Comparison of ENCODE assay signal across 19 cellular contexts in genomic region chr12:108112815-108113556, GRCh38. TPM values are rescaled to one million over a fixed set of nuclear protein-coding genes. Genes with fewer than 3 reads are reported as not detected.
DNase-seq lines count a peak whose midpoint lies in the region; ATAC-seq, FAIRE-seq and TF ChIP-seq lines count a peak whose summit lies in the region.
"Had no signal": no experiment of that assay in that cellular context is flagged by ENCODE, and none has a peak within 500 bp of the region (broad histone marks: within the 10 kb centered on the region; RNA-seq: fewer than 3 reads in every experiment).

No MANE protein-coding gene starts in this region.

- DNase-seq in A549 (ENCODE audit: low read depth in 1 of 2, low spot score in 1 of 2) (no peak), activated B cell treated with CpG ODN at 0.5 μM for 24 hours (no peak), right cardiac atrium (peak in 2 of 3 donors; percentile 43 to 53)
- DNase-seq in stimulated activated CD4-positive, alpha-beta T cell treated with anti-CD3 and anti-CD28 coated beads, Interleukin-2, amount 100 ng/mL, for 48 hours = no peak
- DNase-seq in activated CD8-positive, alpha-beta T cell treated with anti-CD3 and anti-CD28 coated beads, Interleukin-2, amount 10 ng/mL, durations not matched to agents 7 days and 5 days = no peak
- no peak for DNase-seq in activated T-cell treated with anti-CD3 and anti-CD28 coated beads, Interleukin-2, amount 50 U/mL, for 4 hours
- DNase-seq: activated CD4-positive, alpha-beta T cell treated with anti-CD3 and anti-CD28 coated beads for 4 hours; activated T-cell treated with anti-CD3 and anti-CD28 coated beads, Interleukin-2, amount 50 U/mL, for 48 hours; COR-L47; GM23248; naive B cell; NCI-H1092 treated with DMSO at 0.1 percent for 48 hours; NCI-H2227 treated with DMSO at 0.1 percent for 48 hours had no signal

- no peaks in the 10 kb centered on the region for H3K36me3 ChIP-seq in rectal smooth muscle tissue (ENCODE audit: control insufficient read depth, insufficient read depth, low read length)

- peaks cover 37% of the 10 kb centered on the region for H3K4me1 Mint-ChIP-seq in activated B cell treated with CpG ODN at 0.5 μM for 24 hours
- H3K4me1 Mint-ChIP-seq in activated CD8-positive, alpha-beta T cell treated with anti-CD3 and anti-CD28 coated beads, Interleukin-2, amount 10 ng/mL, durations not matched to agents 7 days and 5 days (ENCODE audit: low read depth) = no peaks in the 10 kb centered on the region
- H3K4me1 Mint-ChIP-seq in activated T-cell treated with anti-CD3 and anti-CD28 coated beads, Interleukin-2, amount 50 U/mL, for 4 hours (ENCODE audit: low read depth) = no peaks in the 10 kb centered on the region

- peak; percentile 45 to 60; a peak in 2 of 6 replicates for ATAC-seq in A549
- ATAC-seq in activated B cell treated with CpG ODN at 0.5 μM for 24 hours (ENCODE audit: low read depth) = no peak
- peak; percentile 76 to 91 for ATAC-seq in right cardiac atrium
- ATAC-seq in HG03460 (IDR thresholded peaks at IDR 0.05; ENCODE audit: unreplicated experiment) = no peak
- no peak for ATAC-seq in activated CD8-positive, alpha-beta T cell treated with anti-CD3 and anti-CD28 coated beads, Interleukin-2, amount 10 ng/mL, durations not matched to agents 7 days and 5 days
- ATAC-seq in activated T-cell treated with anti-CD3 and anti-CD28 coated beads, Interleukin-2, amount 50 U/mL, for 4 hours = no peak

- POLR2A ChIA-PET in A549 (lab: Yijun Ruan, JAX) (no interaction called here), activated B cell treated with CpG ODN at 0.5 μM for 24 hours (lab: Charles Lee) (no interaction called here)
- POLR2A ChIA-PET in activated CD8-positive, alpha-beta T cell treated with anti-CD3 and anti-CD28 coated beads, Interleukin-2, amount 10 ng/mL, durations not matched to agents 7 days and 5 days (lab: Charles Lee) = no interaction called here

- no peak for TF ChIP-seq CTCF in A549 (IDR thresholded peaks at IDR 0.05)
- TF ChIP-seq CTCF in activated B cell treated with CpG ODN at 0.5 μM for 24 hours (IDR thresholded peaks at IDR 0.05) = no peak

- H3K27me3 Mint-ChIP-seq in activated B cell treated with CpG ODN at 0.5 μM for 24 hours = no peaks in the 10 kb centered on the region
- H3K27me3 Mint-ChIP-seq in activated CD8-positive, alpha-beta T cell treated with anti-CD3 and anti-CD28 coated beads, Interleukin-2, amount 10 ng/mL, durations not matched to agents 7 days and 5 days (ENCODE audit: low read depth) = peaks cover 10% of the 10 kb centered on the region
- H3K27me3 Mint-ChIP-seq in activated T-cell treated with anti-CD3 and anti-CD28 coated beads, Interleukin-2, amount 50 U/mL, for 4 hours (ENCODE audit: low read depth) = peaks cover 24% of the 10 kb centered on the region

- H3K4me3 Mint-ChIP-seq in activated B cell treated with CpG ODN at 0.5 μM for 24 hours = no peak overlapping the region
- no peak overlapping the region for H3K4me3 Mint-ChIP-seq in activated CD8-positive, alpha-beta T cell treated with anti-CD3 and anti-CD28 coated beads, Interleukin-2, amount 10 ng/mL, durations not matched to agents 7 days and 5 days
- no peak overlapping the region for H3K4me3 Mint-ChIP-seq in activated T-cell treated with anti-CD3 and anti-CD28 coated beads, Interleukin-2, amount 50 U/mL, for 4 hours
- H3K4me3 Mint-ChIP-seq: naive B cell; stimulated activated naive CD8-positive, alpha-beta T cell treated with anti-CD3 and anti-CD28 coated beads, Interleukin-15, Interleukin-2, amounts not matched to agents 100 ng/mL and 50 ng/mL, for 24 hours; T-helper 1 cell treated with Interleukin-12 subunit alpha and Interleukin-12 subunit beta and Interleukin-4 antibody, amounts not matched to agents 30 μg/mL and 1 μg/mL, for 36 hours had no signal

- peak overlapping the region; percentile 30 for H3K27ac Mint-ChIP-seq in activated B cell treated with CpG ODN at 0.5 μM for 24 hours
- H3K27ac Mint-ChIP-seq in activated CD8-positive, alpha-beta T cell treated with anti-CD3 and anti-CD28 coated beads, Interleukin-2, amount 10 ng/mL, durations not matched to agents 7 days and 5 days = no peak overlapping the region
- H3K27ac Mint-ChIP-seq: stimulated activated naive CD8-positive, alpha-beta T cell treated with anti-CD3 and anti-CD28 coated beads, Interleukin-15, Interleukin-2, amounts not matched to agents 100 ng/mL and 50 ng/mL, for 24 hours; T-helper 1 cell treated with Interleukin-12 subunit alpha and Interleukin-12 subunit beta and Interleukin-4 antibody, amounts not matched to agents 30 μg/mL and 1 μg/mL, for 36 hours had no signal

- H3K9me3 ChIP-seq in A549 (no peaks in the 10 kb centered on the region), right cardiac atrium (ENCODE audit: control insufficient read depth, low read length) (no peaks in the 10 kb centered on the region)

- no peak for FAIRE-seq in A549 (lab: Jason Lieb, UNC)
- FAIRE-seq: GM18507 had no signal

- H3K9me3 Mint-ChIP-seq in activated B cell treated with CpG ODN at 0.5 μM for 24 hours = no peaks in the 10 kb centered on the region
- no peaks in the 10 kb centered on the region for H3K9me3 Mint-ChIP-seq in activated CD8-positive, alpha-beta T cell treated with anti-CD3 and anti-CD28 coated beads, Interleukin-2, amount 10 ng/mL, durations not matched to agents 7 days and 5 days (ENCODE audit: insufficient read depth)
- no peaks in the 10 kb centered on the region for H3K9me3 Mint-ChIP-seq in activated T-cell treated with anti-CD3 and anti-CD28 coated beads, Interleukin-2, amount 50 U/mL, for 4 hours
- H3K9me3 Mint-ChIP-seq: stimulated activated naive CD8-positive, alpha-beta T cell treated with anti-CD3 and anti-CD28 coated beads, Interleukin-15, Interleukin-2, amounts not matched to agents 100 ng/mL and 50 ng/mL, for 24 hours; T-helper 1 cell treated with Interleukin-12 subunit alpha and Interleukin-12 subunit beta and Interleukin-4 antibody, amounts not matched to agents 30 μg/mL and 1 μg/mL, for 36 hours had no signal

- no peak for TF ChIP-seq RAD21 in A549 (conservative IDR thresholded peaks at IDR 0.05 in 1 of 2, IDR thresholded peaks at IDR 0.05 in 1 of 2)

- WGBS in A549 (ENCODE audit: missing lambda C conversion rate) = 28% methylated on average over 11 of the region's 11 CpGs
- WGBS in right cardiac atrium = 58% methylated on average over 11 of the region's 11 CpGs

- no peak overlapping the region for H3K27ac ChIP-seq in A549
- no peak overlapping the region for H3K27ac ChIP-seq in right cardiac atrium (ENCODE audit: low read length)
- H3K27ac ChIP-seq in rectal smooth muscle tissue (ENCODE audit: low read depth, low read length) = peak overlapping the region; percentile 47
- H3K27ac ChIP-seq: GM23248 had no signal

- TF ChIP-seq POLR2A in A549 (IDR thresholded peaks at IDR 0.05; ENCODE audit: low read length) = no peak

- no peaks in the 10 kb centered on the region for H3K4me1 ChIP-seq in A549
- H3K4me1 ChIP-seq in right cardiac atrium (ENCODE audit: control insufficient read depth, insufficient read depth, low read length) = no peaks in the 10 kb centered on the region
- peaks cover 25% of the 10 kb centered on the region for H3K4me1 ChIP-seq in rectal smooth muscle tissue (ENCODE audit: control insufficient read depth, insufficient read depth, low read length)

- H3K4me2 ChIP-seq in A549 = no peak overlapping the region

- no peak for TF ChIP-seq EP300 in A549 (IDR thresholded peaks at IDR 0.05)

- intact Hi-C loops in activated B cell treated with CpG ODN at 0.5 μM for 24 hours (cut with micrococcal nuclease) = no loop called here
- intact Hi-C loops in right cardiac atrium (cut with DNase I) = no loop called here

- H3K36me3 Mint-ChIP-seq in activated B cell treated with CpG ODN at 0.5 μM for 24 hours (ENCODE audit: low read depth) = no peaks in the 10 kb centered on the region
- no peaks in the 10 kb centered on the region for H3K36me3 Mint-ChIP-seq in activated CD8-positive, alpha-beta T cell treated with anti-CD3 and anti-CD28 coated beads, Interleukin-2, amount 10 ng/mL, durations not matched to agents 7 days and 5 days (ENCODE audit: low read depth)
- no peaks in the 10 kb centered on the region for H3K36me3 Mint-ChIP-seq in activated T-cell treated with anti-CD3 and anti-CD28 coated beads, Interleukin-2, amount 50 U/mL, for 4 hours (ENCODE audit: insufficient read depth)
- H3K36me3 Mint-ChIP-seq: naive B cell had no signal

- CTCF ChIA-PET in A549 (lab: Yijun Ruan, JAX) (interaction anchor here (0.7 to 1.0 kb wide), 2 partner anchors 8 to 11 kb away, joined by 3 read pairs; no protein-coding TSS in a partner anchor), activated B cell treated with CpG ODN at 0.5 μM for 24 hours (lab: Charles Lee) (no interaction called here)
- CTCF ChIA-PET in activated CD8-positive, alpha-beta T cell treated with anti-CD3 and anti-CD28 coated beads, Interleukin-2, amount 10 ng/mL, durations not matched to agents 7 days and 5 days (lab: Charles Lee) = no interaction called here

- H3K27me3 ChIP-seq in right cardiac atrium (ENCODE audit: control insufficient read depth, insufficient read depth) = no peaks in the 10 kb centered on the region
- no peaks in the 10 kb centered on the region for H3K27me3 ChIP-seq in rectal smooth muscle tissue (ENCODE audit: control insufficient read depth, insufficient read depth, low read length)

- H3K9ac ChIP-seq in rectal smooth muscle tissue (ENCODE audit: low read length) = no peak overlapping the region
- H3K9ac ChIP-seq: GM23248 had no signal

- H3K4me3 ChIP-seq in A549 (no peak overlapping the region), right cardiac atrium (ENCODE audit: low read length) (no peak overlapping the region), rectal smooth muscle tissue (ENCODE audit: low read length) (no peak overlapping the region)
- H3K4me3 ChIP-seq: GM23248 had no signal

TF ChIP-seq in A549, 52 proteins besides CTCF, POLR2A, EP300 and RAD21 (continues in another document):
- TF ChIP-seq RCOR1 (IDR thresholded peaks at IDR 0.05; ENCODE audit: low read depth, low read length) = no peak
- no peak for TF ChIP-seq HDAC2 (IDR thresholded peaks at IDR 0.05)
- no peak for TF ChIP-seq HOXB5 (CRISPR knock-in tag; IDR thresholded peaks at IDR 0.05)
- no peak for TF ChIP-seq CBX8 (IDR thresholded peaks at IDR 0.05)
- TF ChIP-seq ZSCAN20 (CRISPR knock-in tag; IDR thresholded peaks at IDR 0.05) = no peak

RNA-seq across cellular contexts. Expression of gene WSCD2, which starts 16.1 kb away (rescaled TPM):
- polyA plus RNA-seq in A549 (2011; rRNA removed) = not detected in 2 replicates
- not detected in 2 replicates for polyA plus RNA-seq in A549 (2012; cell fraction: cytosol; rRNA removed)
- not detected in 2 replicates for polyA plus RNA-seq in A549 (2012; cell fraction: nucleus; rRNA removed)
- not detected in 3 replicates for polyA plus RNA-seq in A549 (2017; fragmentation: RNase III; extraction: RNeasy Plus Mini Kit Qiagen cat#74134 plus additional on column Dnase treatment)
- 0.04 TPM in 1 of 2 replicates, not detected in the other for polyA minus RNA-seq in A549 (2011; rRNA and poly(A)+ RNA removed)
- 1.4 and 1.9 TPM in 2 replicates for total RNA-seq in activated B cell treated with CpG ODN at 0.5 μM for 24 hours
- 1 to 10 TPM in 2 of 4 donors, under 1 TPM in 2; 0.39 to 5.4 (median 0.77) TPM for total RNA-seq in right cardiac atrium
- 0.48 TPM for polyA plus RNA-seq in right cardiac atrium
- not detected for total RNA-seq in activated CD8-positive, alpha-beta T cell treated with anti-CD3 and anti-CD28 coated beads, Interleukin-2, amount 10 ng/mL, durations not matched to agents 7 days and 5 days
- not detected for total RNA-seq in activated T-cell treated with anti-CD3 and anti-CD28 coated beads, Interleukin-2, amount 50 U/mL, for 4 hours
- total RNA-seq: GM23248 had no signal
- polyA plus RNA-seq: AG04450, GM23248 had no signal

Comparison
In these comparisons a context has a peak if more than half of its experiments do, and no peak if none do; other contexts are left out.
1. ATAC-seq: peak in A549 (2 of 2) and right cardiac atrium (2 of 2); none in activated B cell treated with CpG ODN at 0.5 μM for 24 hours (single experiment), HG03460 (single experiment), activated CD8-positive, alpha-beta T cell treated with anti-CD3 and anti-CD28 coated beads, Interleukin-2, amount 10 ng/mL, durations not matched to agents 7 days and 5 days (single experiment) and activated T-cell treated with anti-CD3 and anti-CD28 coated beads, Interleukin-2, amount 50 U/mL, for 4 hours (0 of 2).
2. DNase-seq: peak in right cardiac atrium (2 of 3); none in A549 (0 of 2), activated B cell treated with CpG ODN at 0.5 μM for 24 hours (single experiment), stimulated activated CD4-positive, alpha-beta T cell treated with anti-CD3 and anti-CD28 coated beads, Interleukin-2, amount 100 ng/mL, for 48 hours (0 of 2), activated CD8-positive, alpha-beta T cell treated with anti-CD3 and anti-CD28 coated beads, Interleukin-2, amount 10 ng/mL, durations not matched to agents 7 days and 5 days (single experiment) and activated T-cell treated with anti-CD3 and anti-CD28 coated beads, Interleukin-2, amount 50 U/mL, for 4 hours (single experiment).